ENCODE assay signal across 26 cellular contexts in genomic region chr19:45382426-45382825, GRCh38. TPM values are rescaled to one million over a fixed set of nuclear protein-coding genes. Genes with fewer than 3 reads are reported as not detected.
"Had no signal": no experiment of that assay in that cellular context is flagged by ENCODE, and none has a peak within 500 bp of the region (broad histone marks: within the 10 kb centered on the region; RNA-seq: fewer than 3 reads in every experiment).

No MANE protein-coding gene starts in this region.

- DNase-seq: activated B cell treated with CpG ODN at 0.5 μM for 24 hours; activated CD4-positive, alpha-beta T cell treated with anti-CD3 and anti-CD28 coated beads for 1 hour; activated CD4-positive, alpha-beta T cell treated with anti-CD3 and anti-CD28 coated beads, Interleukin-2, amount 10 ng/mL, durations not matched to agents 24 days and 14 days; activated CD4-positive, alpha-beta T cell treated with anti-CD3 and anti-CD28 coated beads, Interleukin-2, amount 50 U/mL, for 48 hours; activated CD8-positive, alpha-beta memory T cell treated with anti-CD3 and anti-CD28 coated beads, Interleukin-2, amount 10 ng/mL, durations not matched to agents 7 days and 5 days; activated gamma-delta T cell; activated naive CD4-positive, alpha-beta T cell treated with anti-CD3 and anti-CD28 coated beads for 36 hours; activated T-cell treated with anti-CD3 and anti-CD28 coated beads, Interleukin-2, amount 50 U/mL, for 48 hours; amygdala; Karpas-422; MM.1S; NCI-H1105; NCI-H1436; NCI-H1694 treated with DMSO at 0.1 percent for 48 hours; NCI-H2029 treated with DMSO at 0.1 percent for 48 hours; NCI-H345; NCI-H510A; NCI-H69; NK-92 treated with Interleukin-12 subunit alpha and Interleukin-12 subunit beta, amount 100 ng/mL, for 24 hours; Peyer's patch; SIG-M5; T-helper 17 cell; T-helper 9 cell had no signal

- H3K27ac ChIP-seq: Peyer's patch had no signal

- H3K4me1 ChIP-seq: Peyer's patch had no signal

- H3K36me3 Mint-ChIP-seq: activated CD8-positive, alpha-beta memory T cell treated with anti-CD3 and anti-CD28 coated beads, Interleukin-2, amount 10 ng/mL, durations not matched to agents 7 days and 5 days; activated naive CD8-positive, alpha-beta T cell; brain had no signal

- H3K27ac Mint-ChIP-seq: activated B cell treated with CpG ODN at 0.5 μM for 24 hours; activated CD4-positive, alpha-beta T cell treated with anti-CD3 and anti-CD28 coated beads, Interleukin-2, amount 10 ng/mL, durations not matched to agents 24 days and 14 days; activated CD8-positive, alpha-beta memory T cell treated with anti-CD3 and anti-CD28 coated beads, Interleukin-2, amount 10 ng/mL, durations not matched to agents 7 days and 5 days; activated naive CD4-positive, alpha-beta T cell treated with anti-CD3 and anti-CD28 coated beads for 36 hours; activated naive CD8-positive, alpha-beta T cell; activated T-helper 17 cell treated with anti-CD3 and anti-CD28 coated beads, Interleukin-2, amount 50 U/mL, for 72 hours; brain; T-helper 17 cell had no signal

- H3K4me3 ChIP-seq: Peyer's patch had no signal

- H3K36me3 ChIP-seq: Peyer's patch had no signal

- H3K4me3 Mint-ChIP-seq: activated B cell treated with CpG ODN at 0.5 μM for 24 hours; activated CD4-positive, alpha-beta T cell treated with anti-CD3 and anti-CD28 coated beads, Interleukin-2, amount 10 ng/mL, durations not matched to agents 24 days and 14 days; activated CD8-positive, alpha-beta memory T cell treated with anti-CD3 and anti-CD28 coated beads, Interleukin-2, amount 10 ng/mL, durations not matched to agents 7 days and 5 days; activated naive CD4-positive, alpha-beta T cell treated with anti-CD3 and anti-CD28 coated beads for 36 hours; activated naive CD8-positive, alpha-beta T cell; activated T-helper 17 cell treated with anti-CD3 and anti-CD28 coated beads, Interleukin-2, amount 50 U/mL, for 72 hours; brain; T-helper 17 cell had no signal

- H3K4me1 Mint-ChIP-seq: activated B cell treated with CpG ODN at 0.5 μM for 24 hours; activated CD4-positive, alpha-beta T cell treated with anti-CD3 and anti-CD28 coated beads, Interleukin-2, amount 10 ng/mL, durations not matched to agents 24 days and 14 days; activated CD8-positive, alpha-beta memory T cell treated with anti-CD3 and anti-CD28 coated beads, Interleukin-2, amount 10 ng/mL, durations not matched to agents 7 days and 5 days; activated T-helper 17 cell treated with anti-CD3 and anti-CD28 coated beads, Interleukin-2, amount 50 U/mL, for 72 hours; brain had no signal

- ATAC-seq: activated CD8-positive, alpha-beta memory T cell treated with anti-CD3 and anti-CD28 coated beads, Interleukin-2, amount 10 ng/mL, durations not matched to agents 7 days and 5 days; activated T-helper 17 cell treated with anti-CD3 and anti-CD28 coated beads, Interleukin-2, amount 50 U/mL, for 72 hours; T-helper 17 cell had no signal

- H3K9me3 ChIP-seq: Peyer's patch had no signal

- H3K9me3 Mint-ChIP-seq: activated B cell treated with CpG ODN at 0.5 μM for 24 hours; activated CD4-positive, alpha-beta T cell treated with anti-CD3 and anti-CD28 coated beads, Interleukin-2, amount 10 ng/mL, durations not matched to agents 24 days and 14 days; activated naive CD4-positive, alpha-beta T cell treated with anti-CD3 and anti-CD28 coated beads for 36 hours; activated T-helper 17 cell treated with anti-CD3 and anti-CD28 coated beads, Interleukin-2, amount 50 U/mL, for 72 hours; brain had no signal

RNA-seq across cellular contexts. Expression of gene KLC3, which starts 41.9 kb away (rescaled TPM):
- total RNA-seq: activated B cell treated with CpG ODN at 0.5 μM for 24 hours; activated CD4-positive, alpha-beta T cell treated with anti-CD3 and anti-CD28 coated beads, Interleukin-2, amount 10 ng/mL, durations not matched to agents 24 days and 14 days; activated CD8-positive, alpha-beta memory T cell treated with anti-CD3 and anti-CD28 coated beads, Interleukin-2, amount 10 ng/mL, durations not matched to agents 7 days and 5 days; activated naive CD4-positive, alpha-beta T cell treated with anti-CD3 and anti-CD28 coated beads for 36 hours; Peyer's patch; T-helper 17 cell had no signal
